8 cellular contexts compared by ENCODE assay signal in the genomic region with DNA sequence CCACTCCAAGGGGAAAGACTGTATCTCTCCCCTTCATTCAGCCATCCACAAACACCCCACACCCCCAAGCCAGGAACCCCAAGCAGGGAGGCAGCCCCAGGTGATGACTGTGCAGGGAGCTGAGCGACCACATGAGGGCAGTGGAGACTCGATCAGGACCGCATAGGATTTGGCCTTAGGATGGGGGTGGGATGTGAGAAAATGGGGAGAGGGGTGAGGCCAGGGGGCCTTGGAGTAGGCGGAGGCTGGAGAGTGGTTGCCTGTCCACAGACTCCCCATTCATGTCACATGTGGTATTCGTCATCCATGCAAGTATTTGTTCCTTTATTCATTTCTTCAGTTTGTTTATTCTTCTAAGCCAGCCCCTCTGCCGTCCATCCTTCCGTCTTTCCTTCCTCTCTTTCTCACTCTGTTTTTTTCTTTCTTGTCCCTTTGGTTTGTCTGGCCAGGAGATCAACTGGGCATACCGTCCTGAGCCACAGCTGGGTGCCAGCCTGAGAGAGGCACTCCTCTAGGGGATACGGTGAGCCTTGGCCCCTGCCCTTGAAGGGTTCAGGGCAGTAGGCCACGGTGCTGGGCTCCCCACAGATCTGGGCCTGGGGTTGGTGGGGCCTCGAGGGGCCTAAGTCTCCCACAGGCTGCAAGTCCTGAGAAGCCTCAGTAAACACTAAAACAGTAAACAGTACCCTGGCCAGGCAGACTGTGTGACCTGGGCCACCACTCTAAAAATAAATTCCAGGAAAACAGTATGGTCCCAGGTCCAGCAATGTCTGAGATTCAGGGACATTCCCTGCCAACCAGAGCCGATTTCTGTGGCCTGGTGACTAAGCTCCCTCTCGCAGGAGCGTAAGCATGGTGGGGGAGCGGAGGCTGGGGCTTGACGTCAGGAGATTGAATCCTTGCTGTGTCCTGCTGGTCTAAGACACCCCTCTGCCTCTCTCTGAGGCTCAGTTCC. TPM values are rescaled to one million over a fixed set of nuclear protein-coding genes. Genes with fewer than 3 reads are reported as not detected.
A peak's percentile ranks its signal among the peaks of the same experiment; 100 is the strongest.
DNase-seq lines count a peak whose midpoint lies in the region; ATAC-seq, FAIRE-seq and TF ChIP-seq lines count a peak whose summit lies in the region.

No MANE protein-coding gene starts in this region.

- no peak for TF ChIP-seq POLR2A in NB4 (IDR thresholded peaks at IDR 0.05; ENCODE audit: extremely low read depth, insufficient read length)
- no peak for TF ChIP-seq POLR2A in endothelial cell of umbilical vein (IDR thresholded peaks at IDR 0.05; ENCODE audit: low read depth, low read length)
- no peak for TF ChIP-seq POLR2A in testis (IDR thresholded peaks at IDR 0.05)

- peaks cover 9% of the 10 kb centered on the region for H3K4me1 Mint-ChIP-seq in activated B cell treated with CpG ODN at 0.5 μM for 24 hours

- H3K4me1 ChIP-seq in endothelial cell of umbilical vein (ENCODE audit: control insufficient read depth, extremely low read depth, insufficient read depth, low read length) (peaks cover 23% of the 10 kb centered on the region), testis (peaks cover 33% of the 10 kb centered on the region)

- CTCF ChIA-PET in activated B cell treated with CpG ODN at 0.5 μM for 24 hours (lab: Charles Lee) (no interaction called here), endothelial cell of umbilical vein (lab: Charles Lee) (interaction anchor here (0.7 to 7.5 kb wide), 23 partner anchors 8 to 665 kb away, joined by 3 to 129 read pairs (median 4); no protein-coding TSS in a partner anchor)

- POLR2A ChIA-PET in activated B cell treated with CpG ODN at 0.5 μM for 24 hours (lab: Charles Lee) (interaction anchor here (0.7 kb wide), 1 partner anchor 336 kb away, joined by 4 read pairs; no protein-coding TSS in a partner anchor), endothelial cell of umbilical vein (lab: Charles Lee) (no interaction called here)

- dilution Hi-C loops in endothelial cell of umbilical vein (cut with MboI; ENCODE audit: extremely low pct_ligation_motif_present, low sequenced_read_pairs) = no loop called here

- H3K36me3 Mint-ChIP-seq in activated B cell treated with CpG ODN at 0.5 μM for 24 hours (ENCODE audit: low read depth) = no peaks in the 10 kb centered on the region

- ATAC-seq in activated B cell treated with CpG ODN at 0.5 μM for 24 hours (ENCODE audit: low read depth) = peak; percentile 63

- H3K27ac ChIP-seq in endothelial cell of umbilical vein (ENCODE audit: insufficient read depth, low read depth, low read length) (no peak overlapping the region), testis (peak overlapping the region; percentile 50)

- H4K20me1 ChIP-seq in endothelial cell of umbilical vein (replicated peaks; ENCODE audit: control insufficient read depth, extremely low read depth, insufficient read depth, low read length) = no peaks in the 10 kb centered on the region

- H3K4me3 ChIP-seq in NB4 (ENCODE audit: low read depth, low read length) = no peak overlapping the region
- H3K4me3 ChIP-seq in endothelial cell of umbilical vein (replicated peaks in 1 of 3; ENCODE audit: insufficient read depth in 1 of 3, low read depth in 1 of 3, low read length in 3 of 3) = no peak overlapping the region
- no peak overlapping the region for H3K4me3 ChIP-seq in testis

- no peaks in the 10 kb centered on the region for H3K9me1 ChIP-seq in endothelial cell of umbilical vein (replicated peaks; ENCODE audit: control insufficient read depth, extremely low read depth, insufficient read depth, low read length)

- H3K27me3 Mint-ChIP-seq in activated B cell treated with CpG ODN at 0.5 μM for 24 hours = peaks cover 25% of the 10 kb centered on the region

- H2AFZ ChIP-seq in endothelial cell of umbilical vein (ENCODE audit: low read depth, low read length) = no peak overlapping the region

- peak; percentile 25 for DNase-seq in SKM-1 treated with dmso at 0.1 percent for 144 hours (lab: John Stamatoyannopoulos, UW; ENCODE audit: unreplicated experiment)
- DNase-seq in SKM-1 (lab: John Stamatoyannopoulos, UW; ENCODE audit: unreplicated experiment) = no peak
- DNase-seq in NB4 (ENCODE audit: low read depth) = peak; percentile 63
- no peak for DNase-seq in activated B cell treated with CpG ODN at 0.5 μM for 24 hours
- DNase-seq in endothelial cell of umbilical vein (ENCODE audit: low read depth, low spot score) = peak; percentile 57
- DNase-seq in midbrain (lab: John Stamatoyannopoulos, UW) = peak; percentile 3
- DNase-seq in testis = peak; percentile 74
- DNase-seq in occipital lobe (lab: John Stamatoyannopoulos, UW) = no peak

- H3K36me3 ChIP-seq in endothelial cell of umbilical vein (ENCODE audit: control insufficient read depth in 2 of 2, extremely low read depth in 1 of 2, insufficient read depth in 2 of 2, low read length in 2 of 2) (no peaks in the 10 kb centered on the region), testis (ENCODE audit: low read depth, missing control alignments) (no peaks in the 10 kb centered on the region)

- H3K4me2 ChIP-seq in endothelial cell of umbilical vein (ENCODE audit: insufficient read depth, low read length) = no peak overlapping the region

- peak; percentile 88 for TF ChIP-seq CTCF in NB4 (IDR thresholded peaks at IDR 0.05; ENCODE audit: low read depth, low read length)
- no peak for TF ChIP-seq CTCF in activated B cell treated with CpG ODN at 0.5 μM for 24 hours (IDR thresholded peaks at IDR 0.05)
- peak; percentile 77 to 83 for TF ChIP-seq CTCF in endothelial cell of umbilical vein (IDR thresholded peaks at IDR 0.05; ENCODE audit: extremely low read depth in 1 of 2, insufficient read depth in 1 of 2, low read depth in 1 of 2, low read length in 2 of 2)
- peak; percentile 34 to 72 (median 56) for TF ChIP-seq CTCF in testis (IDR thresholded peaks at IDR 0.05)

- no peak overlapping the region for H3K4me3 Mint-ChIP-seq in activated B cell treated with CpG ODN at 0.5 μM for 24 hours

- WGBS in testis, 2 donors = 55 to 59% methylated on average over 14 to 16 of the region's 16 CpGs

- H3K9me3 ChIP-seq in endothelial cell of umbilical vein (replicated peaks; ENCODE audit: control insufficient read depth, insufficient read depth, low read length) (no peaks in the 10 kb centered on the region), testis (no peaks in the 10 kb centered on the region)

- H3K27me3 ChIP-seq in endothelial cell of umbilical vein (ENCODE audit: control insufficient read depth in 2 of 2, insufficient read depth in 2 of 2, low read length in 2 of 2) (peaks cover 0 to 3% of the 10 kb centered on the region in 2 experiments), testis (no peaks in the 10 kb centered on the region)

- peak; percentile 72 for FAIRE-seq in endothelial cell of umbilical vein (lab: Jason Lieb, UNC)

- intact Hi-C loops in activated B cell treated with CpG ODN at 0.5 μM for 24 hours (cut with micrococcal nuclease) (loop anchor here (1.0 kb wide), 1 partner anchor 114 kb away; no protein-coding TSS in a partner anchor), endothelial cell of umbilical vein (cut with micrococcal nuclease) (loop anchor here (1.0 kb wide), 1 partner anchor 17 kb away; no protein-coding TSS in a partner anchor), testis (cut with DNase I; ENCODE audit: low total_unique reads) (no loop called here)

- H3K9me3 Mint-ChIP-seq in activated B cell treated with CpG ODN at 0.5 μM for 24 hours = no peaks in the 10 kb centered on the region

- no peak overlapping the region for H3K27ac Mint-ChIP-seq in activated B cell treated with CpG ODN at 0.5 μM for 24 hours

- H3K79me2 ChIP-seq in endothelial cell of umbilical vein (ENCODE audit: control insufficient read depth, insufficient read depth, low read length) = no peaks in the 10 kb centered on the region

- H3K9ac ChIP-seq in endothelial cell of umbilical vein (replicated peaks; ENCODE audit: extremely low read depth, insufficient read depth, low read length) = no peak overlapping the region

- BruUV-seq in endothelial cell of umbilical vein (replicated peaks; lab: Mats Ljungman, UMichigan) = no TSS peak

TF ChIP-seq in endothelial cell of umbilical vein, 7 proteins besides CTCF, POLR2A, EP300 and RAD21:
- TF ChIP-seq GATA2 (IDR thresholded peaks at IDR 0.05; ENCODE audit: insufficient read depth, insufficient read length, low read depth, low read length) (no peak), MYC (IDR thresholded peaks at IDR 0.05; ENCODE audit: low read depth, low read length) (no peak), POLR2AphosphoS5 (IDR thresholded peaks at IDR 0.05; ENCODE audit: insufficient read depth, low read depth, low read length) (no peak), EZH2 (IDR thresholded peaks at IDR 0.05; ENCODE audit: borderline replicate concordance, low read depth, low read length, severe bottlenecking) (no peak)
- TF ChIP-seq, protein P1, sequence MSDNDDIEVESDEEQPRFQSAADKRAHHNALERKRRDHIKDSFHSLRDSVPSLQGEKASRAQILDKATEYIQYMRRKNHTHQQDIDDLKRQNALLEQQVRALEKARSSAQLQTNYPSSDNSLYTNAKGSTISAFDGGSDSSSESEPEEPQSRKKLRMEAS (IDR thresholded peaks at IDR 0.05; ENCODE audit: insufficient read depth, insufficient read length) = no peak

RNA-seq across cellular contexts. Expression of a gene that starts 2.5 kb away (rescaled TPM):
- total RNA-seq in activated B cell treated with CpG ODN at 0.5 μM for 24 hours = 0.32 TPM in 1 of 2 replicates, not detected in the other
- total RNA-seq in endothelial cell of umbilical vein = 10.5 and 10.6 TPM in 2 replicates
- 17.9 and 26.0 TPM in 2 replicates for polyA plus RNA-seq in endothelial cell of umbilical vein
- 7.9 and 13.0 TPM in 2 replicates for polyA plus RNA-seq in endothelial cell of umbilical vein (2011; cell fraction: cytosol; rRNA removed)
- 3.2 and 4.0 TPM in 2 replicates for polyA plus RNA-seq in endothelial cell of umbilical vein (2011; cell fraction: nucleus; rRNA removed)
- polyA plus RNA-seq in endothelial cell of umbilical vein (2012) = 8.9 and 19.2 TPM in 2 replicates
- polyA minus RNA-seq in endothelial cell of umbilical vein = 5.2 and 5.9 TPM in 2 replicates
- polyA minus RNA-seq in endothelial cell of umbilical vein (2011; cell fraction: cytosol; rRNA and poly(A)+ RNA removed) = 21.8 TPM
- 1.1 and 2.9 TPM in 2 replicates for polyA minus RNA-seq in endothelial cell of umbilical vein (2011; cell fraction: nucleus; rRNA and poly(A)+ RNA removed)
- total RNA-seq in testis = 10 to 100 TPM; 11.1 to 13.9 TPM
- polyA plus RNA-seq in testis (ENCODE audit: insufficient read depth, low read depth, low replicate concordance) = 10.6 TPM
- not detected for total RNA-seq in occipital lobe

RNA-seq across cellular contexts. Expression of a gene that starts 31.2 kb away (rescaled TPM):
- not detected in 2 replicates for total RNA-seq in activated B cell treated with CpG ODN at 0.5 μM for 24 hours
- total RNA-seq in endothelial cell of umbilical vein = not detected in 2 replicates
- polyA plus RNA-seq in endothelial cell of umbilical vein = not detected in 2 replicates
- polyA plus RNA-seq in endothelial cell of umbilical vein (2011; cell fraction: cytosol; rRNA removed) = not detected in 2 replicates
- not detected in 2 replicates for polyA plus RNA-seq in endothelial cell of umbilical vein (2011; cell fraction: nucleus; rRNA removed)
- not detected in 2 replicates for polyA plus RNA-seq in endothelial cell of umbilical vein (2012)
- not detected in 2 replicates for polyA minus RNA-seq in endothelial cell of umbilical vein
- polyA minus RNA-seq in endothelial cell of umbilical vein (2011; cell fraction: cytosol; rRNA and poly(A)+ RNA removed) = 16.8 TPM
- polyA minus RNA-seq in endothelial cell of umbilical vein (2011; cell fraction: nucleus; rRNA and poly(A)+ RNA removed) = not detected in 2 replicates
- 1 to 10 TPM; 3.4 to 4.2 TPM for total RNA-seq in testis
- 3.7 TPM for polyA plus RNA-seq in testis (ENCODE audit: insufficient read depth, low read depth, low replicate concordance)
- 0.62 TPM for total RNA-seq in occipital lobe

Comparison
In these comparisons a context has a peak if more than half of its experiments do, and no peak if none do; other contexts are left out.
1. DNase-seq: peak in SKM-1 treated with dmso at 0.1 percent for 144 hours (single experiment), NB4 (single experiment), endothelial cell of umbilical vein (single experiment), midbrain (single experiment) and testis (single experiment); none in SKM-1 (single experiment), activated B cell treated with CpG ODN at 0.5 μM for 24 hours (single experiment) and occipital lobe (single experiment).